In genomic region chr2:206936456-206937222, GRCh38 we compare ENCODE assay signal across 12 cellular contexts.
"Had no signal": no experiment of that assay in that cellular context is flagged by ENCODE, and none has a peak within 500 bp of the region (broad histone marks: within the 10 kb centered on the region; RNA-seq: fewer than 3 reads in every experiment).

No MANE protein-coding gene starts in this region.

- ATAC-seq: psoas muscle, WTC11 had no signal

- H3K4me3 ChIP-seq: colonic mucosa, psoas muscle had no signal

- FAIRE-seq: frontal cortex, keratinocyte had no signal

- DNase-seq: activated CD4-positive, alpha-beta T cell treated with anti-CD3 and anti-CD28 coated beads, Interleukin-2, amount 50 U/mL, for 1 hour; amygdala; colonic mucosa; effector CD8-positive, alpha-beta T cell; psoas muscle; stimulated activated CD4-positive, alpha-beta T cell treated with anti-CD3 and anti-CD28 coated beads, Interleukin-2, amount 100 ng/mL, for 48 hours; stimulated activated naive CD4-positive, alpha-beta T cell treated with Interleukin-2 at 50 U/mL for 16 hours; T-helper 1 cell; trophoblast cell had no signal
